ENCODE assay signal across 16 cellular contexts in genomic region chr16:57115148-57115503, GRCh38. TPM values are rescaled to one million over a fixed set of nuclear protein-coding genes. Genes with fewer than 3 reads are reported as not detected.
DNase-seq lines count a peak whose midpoint lies in the region; ATAC-seq and TF ChIP-seq lines count a peak whose summit lies in the region.
"Had no signal": no experiment of that assay in that cellular context is flagged by ENCODE, and none has a peak within 500 bp of the region (broad histone marks: within the 10 kb centered on the region; RNA-seq: fewer than 3 reads in every experiment).

No MANE protein-coding gene starts in this region.

- no peak for TF ChIP-seq CTCF in tibial nerve (IDR thresholded peaks at IDR 0.05)

- peak overlapping the region; percentile 33 for H3K9ac ChIP-seq in NT2/D1 (ENCODE audit: insufficient read length, low read depth)

- H3K27ac ChIP-seq in caudate nucleus (ENCODE audit: low read depth, low read length) (peak overlapping the region; percentile 95), mesodermal cell (ENCODE audit: low read depth, low read length, severe bottlenecking) (peak overlapping the region; percentile 72), tibial nerve (peak overlapping the region; percentile 54 to 83 (median 78))
- H3K27ac ChIP-seq: epithelial cell of prostate, psoas muscle had no signal

- ATAC-seq in GM21619 (IDR thresholded peaks at IDR 0.05; ENCODE audit: unreplicated experiment): no peak
- no peak for ATAC-seq in HG03045 (IDR thresholded peaks at IDR 0.05; ENCODE audit: unreplicated experiment)
- ATAC-seq: activated CD4-positive, alpha-beta T cell treated with anti-CD3 and anti-CD28 coated beads for 36 hours; activated naive CD4-positive, alpha-beta T cell treated with anti-CD3 and anti-CD28 coated beads, Interleukin-2, amount 50 U/mL, for 72 hours; natural killer cell had no signal

- H3K4me3 ChIP-seq in NT2/D1 (ENCODE audit: insufficient read length, low read depth) (no peak overlapping the region), mesodermal cell (ENCODE audit: extremely low read depth, insufficient read depth, low read length, poor library complexity, severe bottlenecking) (no peak overlapping the region), tibial nerve (no peak overlapping the region)
- H3K4me3 ChIP-seq: psoas muscle had no signal

- no peak for DNase-seq in NT2/D1 (ENCODE audit: low read depth, low spot score)
- peak in 1 of 61 donors; percentile 10 for DNase-seq in caudate nucleus (lab: John Stamatoyannopoulos, UW)
- DNase-seq in tibial nerve (ENCODE audit: low spot score in 2 of 2): no peak
- no peak for DNase-seq in NCI-H2029 (lab: John Stamatoyannopoulos, UW)
- DNase-seq: activated CD4-positive, alpha-beta T cell treated with anti-CD3 and anti-CD28 coated beads for 36 hours; DMS79 treated with DMSO at 0.1 percent for 48 hours; natural killer cell; NCI-H510A; NK-92 treated with Interleukin-12 subunit alpha and Interleukin-12 subunit beta, amount 100 ng/mL, for 24 hours; stimulated activated CD4-positive, alpha-beta T cell treated with anti-CD3 and anti-CD28 coated beads, Interleukin-4, amount 100 ng/mL, for 1 hour had no signal

- no peak for TF ChIP-seq POLR2A in tibial nerve (IDR thresholded peaks at IDR 0.05)

- H3K27me3 ChIP-seq in NT2/D1 (ENCODE audit: insufficient read depth, insufficient read length) (no peaks in the 10 kb centered on the region), tibial nerve (no peaks in the 10 kb centered on the region)

- WGBS in mesodermal cell (ENCODE audit: insufficient coverage in 2 of 2), 2 experiments: 72 to 76% methylated on average over 6 to 10 of the region's 10 CpGs
- WGBS in tibial nerve, 2 donors: 53 to 59% methylated on average over 10 of the region's 10 CpGs

- H3K36me3 ChIP-seq in NT2/D1 (ENCODE audit: insufficient read depth, insufficient read length, low read length): peaks cover 55% of the 10 kb centered on the region
- H3K36me3 ChIP-seq in mesodermal cell (ENCODE audit: control insufficient read depth, insufficient read depth, low read length): peaks cover 54% of the 10 kb centered on the region
- H3K36me3 ChIP-seq in tibial nerve: peaks cover 0 to 50% (median 0%) of the 10 kb centered on the region in 3 donors

- peaks cover 20% of the 10 kb centered on the region for H3K4me1 ChIP-seq in NT2/D1 (ENCODE audit: insufficient read depth, insufficient read length)
- H3K4me1 ChIP-seq in mesodermal cell (ENCODE audit: control insufficient read depth, insufficient read depth, low read length, poor library complexity, severe bottlenecking): peaks cover 35% of the 10 kb centered on the region
- peaks cover 0 to 45% (median 24%) of the 10 kb centered on the region in 4 donors for H3K4me1 ChIP-seq in tibial nerve
- H3K4me1 ChIP-seq: psoas muscle had no signal

- no peak for TF ChIP-seq EP300 in tibial nerve (IDR thresholded peaks at IDR 0.05)

- no peaks in the 10 kb centered on the region for H3K9me3 ChIP-seq in NT2/D1 (ENCODE audit: insufficient read depth, low read length)
- H3K9me3 ChIP-seq in mesodermal cell (ENCODE audit: control insufficient read depth, low read length): no peaks in the 10 kb centered on the region
- no peaks in the 10 kb centered on the region for H3K9me3 ChIP-seq in tibial nerve
- H3K9me3 ChIP-seq: psoas muscle had no signal

RNA-seq across cellular contexts. Expression of gene CPNE2, which starts 22.7 kb away (rescaled TPM):
- polyA plus RNA-seq in mesodermal cell (2013, experiment 1 of 2): 78.9 TPM
- 68.7 TPM for polyA plus RNA-seq in mesodermal cell (2013, experiment 2 of 2)
- total RNA-seq in tibial nerve: 10 to 100 TPM; 32.7 to 58.8 (median 46.0) TPM
